ENCODE assay signal across 22 cellular contexts in the genomic region with DNA sequence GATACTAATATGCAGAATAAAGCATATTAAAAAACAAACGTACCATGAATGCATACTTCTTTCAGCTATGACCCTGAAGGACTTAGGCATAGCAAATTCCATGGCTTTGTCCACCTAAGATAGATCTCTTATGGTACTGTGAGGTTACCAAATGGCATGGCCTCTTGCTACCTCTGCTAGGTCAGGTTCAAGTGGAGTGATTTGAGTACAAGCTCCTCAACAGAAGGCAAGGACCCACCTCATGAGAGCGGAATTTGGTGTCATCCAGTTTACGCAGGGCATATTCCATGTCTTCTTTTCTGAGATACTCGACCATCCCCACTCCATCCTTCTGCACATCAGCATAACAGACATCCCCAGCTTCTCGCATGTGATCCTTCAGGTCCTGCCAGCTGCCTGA.
"Had no signal": no experiment of that assay in that cellular context is flagged by ENCODE, and none has a peak within 500 bp of the region (broad histone marks: within the 10 kb centered on the region; RNA-seq: fewer than 3 reads in every experiment).

No MANE protein-coding gene starts in this region.

- H3K27ac ChIP-seq: coronary artery, hepatocyte, right atrium auricular region, sigmoid colon, skin epidermis, suprapubic skin, thyroid gland had no signal

- H3K4me3 Mint-ChIP-seq: endodermal cell; naive thymus-derived CD8-positive, alpha-beta T cell; neural crest cell; type B pancreatic cell had no signal

- H3K9me3 Mint-ChIP-seq: endodermal cell; naive thymus-derived CD8-positive, alpha-beta T cell; neural crest cell; type B pancreatic cell had no signal

- ATAC-seq: left colon; naive thymus-derived CD8-positive, alpha-beta T cell had no signal

- H3K4me2 ChIP-seq: hepatocyte had no signal

- H3K27me3 Mint-ChIP-seq: naive thymus-derived CD8-positive, alpha-beta T cell; type B pancreatic cell had no signal

- DNase-seq: effector CD4-positive, alpha-beta T cell; endodermal cell; foreskin melanocyte; head of caudate nucleus; kidney; left colon; naive thymus-derived CD8-positive, alpha-beta T cell; posterior cingulate gyrus; sigmoid colon; stimulated activated CD4-positive, alpha-beta T cell treated with anti-CD3 and anti-CD28 coated beads, Interleukin-2, amount 100 ng/mL, for 24 hours; stimulated activated CD4-positive, alpha-beta T cell treated with anti-CD3 and anti-CD28 coated beads, Interleukin-4, amount 100 ng/mL, for 4 hours; stimulated activated naive CD4-positive, alpha-beta T cell; thyroid gland had no signal

- H3K27me3 ChIP-seq: hepatocyte, right atrium auricular region, sigmoid colon, suprapubic skin, thyroid gland had no signal

- H3K4me3 ChIP-seq: coronary artery, hepatocyte, right atrium auricular region, sigmoid colon, skin epidermis, suprapubic skin, thyroid gland had no signal

- H2AFZ ChIP-seq: hepatocyte had no signal

- H3K27ac Mint-ChIP-seq: endodermal cell, type B pancreatic cell had no signal

- H3K9me3 ChIP-seq: right atrium auricular region, sigmoid colon, suprapubic skin, thyroid gland had no signal

- FAIRE-seq: endothelial cell of umbilical vein, kidney, urothelium cell line had no signal
